Comparison of ENCODE assay signal across 11 cellular contexts in the genomic region with DNA sequence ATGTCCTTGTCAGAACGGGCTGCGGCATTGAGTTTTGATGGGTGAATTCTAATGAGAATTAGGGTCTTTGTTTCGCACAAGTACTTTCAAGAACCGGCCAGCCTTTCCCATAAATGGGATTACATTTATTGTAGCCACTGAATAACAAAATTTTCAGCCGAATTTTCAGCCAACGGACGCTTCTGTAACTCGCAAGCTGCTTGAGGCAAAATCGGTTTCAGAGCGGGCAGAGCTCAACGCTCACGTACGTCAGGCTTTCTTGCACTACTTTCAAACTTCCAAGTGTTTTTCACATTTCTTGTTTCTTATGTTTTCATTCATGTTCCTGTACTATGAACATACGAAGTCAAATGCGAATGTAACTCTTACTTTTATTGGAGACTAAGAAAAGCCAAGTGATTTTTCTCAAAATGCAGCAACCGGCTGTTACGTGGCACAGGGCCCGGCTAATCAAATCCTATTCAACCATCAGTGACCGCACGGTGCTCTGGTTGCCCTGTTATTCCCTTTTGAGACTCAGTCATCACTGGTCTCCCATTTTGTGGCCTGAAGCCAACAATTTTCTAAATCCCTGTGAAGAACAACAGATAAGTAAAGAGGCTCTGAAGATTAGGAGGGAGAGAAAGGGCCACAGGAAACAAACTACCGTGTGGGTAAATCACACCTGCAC.
A peak's percentile ranks its signal among the peaks of the same experiment; 100 is the strongest.
DNase-seq lines count a peak whose midpoint lies in the region; ATAC-seq, FAIRE-seq and TF ChIP-seq lines count a peak whose summit lies in the region.
"Had no signal": no experiment of that assay in that cellular context is flagged by ENCODE, and none has a peak within 500 bp of the region (broad histone marks: within the 10 kb centered on the region; RNA-seq: fewer than 3 reads in every experiment).

No MANE protein-coding gene starts in this region.

- no peak overlapping the region for H3K27ac ChIP-seq in BLaER1
- no peak overlapping the region for H3K27ac ChIP-seq in endothelial cell of umbilical vein (ENCODE audit: insufficient read depth, low read depth, low read length)
- peak overlapping the region; percentile 83 for H3K27ac ChIP-seq in neural cell (ENCODE audit: low read length)
- H3K27ac ChIP-seq: RWPE1 had no signal

- peaks cover 19% of the 10 kb centered on the region for H3K27me3 Mint-ChIP-seq in IgD-negative memory B cell
- peaks cover 42% of the 10 kb centered on the region for H3K27me3 Mint-ChIP-seq in T-helper 17 cell

- no peak for TF ChIP-seq RAD21 in neural cell (conservative IDR thresholded peaks at IDR 0.05)

- POLR2A ChIA-PET in endothelial cell of umbilical vein (lab: Charles Lee), result no interaction called here

- dilution Hi-C loops in endothelial cell of umbilical vein (cut with MboI; ENCODE audit: extremely low pct_ligation_motif_present, low sequenced_read_pairs), result no loop called here

- H3K27ac Mint-ChIP-seq in IgD-negative memory B cell, result peak overlapping the region; percentile 58 to 73 (median 60)
- no peak overlapping the region for H3K27ac Mint-ChIP-seq in T-helper 17 cell

- H2AFZ ChIP-seq in endothelial cell of umbilical vein (ENCODE audit: low read depth, low read length) (no peak overlapping the region), neural cell (ENCODE audit: low read depth, low read length) (no peak overlapping the region)

- no peaks in the 10 kb centered on the region for H3K36me3 Mint-ChIP-seq in IgD-negative memory B cell
- no peaks in the 10 kb centered on the region for H3K36me3 Mint-ChIP-seq in T-helper 17 cell (ENCODE audit: low read depth)

- no peak for DNase-seq in endothelial cell of umbilical vein (ENCODE audit: low read depth, low spot score)
- DNase-seq in stimulated activated CD4-positive, alpha-beta T cell treated with anti-CD3 and anti-CD28 coated beads, Interleukin-4, amount 100 ng/mL, for 24 hours, result no peak
- no peak for DNase-seq in T-helper 17 cell
- DNase-seq in pons (ENCODE audit: low spot score), result no peak
- no peak for DNase-seq in NCI-H748 (lab: John Stamatoyannopoulos, UW; ENCODE audit: unreplicated experiment)
- DNase-seq: GF-D8 had no signal

- peaks cover 8% of the 10 kb centered on the region; the same call in 1 of the 2 replicates for H3K4me1 ChIP-seq in BLaER1
- H3K4me1 ChIP-seq in endothelial cell of umbilical vein (ENCODE audit: control insufficient read depth, extremely low read depth, insufficient read depth, low read length), result no peaks in the 10 kb centered on the region

- no peak for TF ChIP-seq EP300 in neural cell (conservative IDR thresholded peaks at IDR 0.05; ENCODE audit: poor library complexity, severe bottlenecking)

- CTCF ChIA-PET in endothelial cell of umbilical vein (lab: Charles Lee), result interaction anchor here (2.7 kb wide), 1 partner anchor 11 kb away, joined by 8 read pairs; no protein-coding TSS in a partner anchor

- no peaks in the 10 kb centered on the region for H3K27me3 ChIP-seq in BLaER1
- peaks cover 16 to 26% of the 10 kb centered on the region in 2 experiments for H3K27me3 ChIP-seq in endothelial cell of umbilical vein (ENCODE audit: control insufficient read depth in 2 of 2, insufficient read depth in 2 of 2, low read length in 2 of 2)
- no peaks in the 10 kb centered on the region for H3K27me3 ChIP-seq in neural cell (ENCODE audit: insufficient read depth, low read depth, low read length)

- no peak for TF ChIP-seq CTCF in endothelial cell of umbilical vein (IDR thresholded peaks at IDR 0.05; ENCODE audit: extremely low read depth in 1 of 2, insufficient read depth in 1 of 2, low read depth in 1 of 2, low read length in 2 of 2)
- TF ChIP-seq CTCF in neural cell (IDR thresholded peaks at IDR 0.05; ENCODE audit: poor library complexity, severe bottlenecking), result no peak

- no peaks in the 10 kb centered on the region for H3K9me3 Mint-ChIP-seq in IgD-negative memory B cell

- H3K4me2 ChIP-seq in BLaER1 (peak overlapping the region; percentile 16; the same call in 1 of the 2 replicates), endothelial cell of umbilical vein (ENCODE audit: insufficient read depth, low read length) (peak overlapping the region; percentile 43), neural cell (ENCODE audit: low read length) (peak overlapping the region; percentile 96)

- H3K4me3 Mint-ChIP-seq in IgD-negative memory B cell, result peak overlapping the region in 3 of 4 donors; percentile 49 to 89 (median 62)
- H3K4me3 Mint-ChIP-seq in T-helper 17 cell, result no peak overlapping the region

- intact Hi-C loops in endothelial cell of umbilical vein (cut with micrococcal nuclease), result no loop called here

- no peaks in the 10 kb centered on the region for H3K9me1 ChIP-seq in endothelial cell of umbilical vein (replicated peaks; ENCODE audit: control insufficient read depth, extremely low read depth, insufficient read depth, low read length)

- H3K79me2 ChIP-seq in endothelial cell of umbilical vein (ENCODE audit: control insufficient read depth, insufficient read depth, low read length) (no peaks in the 10 kb centered on the region), neural cell (replicated peaks; ENCODE audit: insufficient read depth, low read length) (no peaks in the 10 kb centered on the region)

- H3K9me3 ChIP-seq in BLaER1 (no peaks in the 10 kb centered on the region), endothelial cell of umbilical vein (replicated peaks; ENCODE audit: control insufficient read depth, insufficient read depth, low read length) (no peaks in the 10 kb centered on the region), neural cell (ENCODE audit: low read length) (no peaks in the 10 kb centered on the region), T-helper 17 cell (ENCODE audit: control insufficient read depth, low read length, poor library complexity, severe bottlenecking) (no peaks in the 10 kb centered on the region)

- no peaks in the 10 kb centered on the region for H3K36me3 ChIP-seq in BLaER1
- H3K36me3 ChIP-seq in endothelial cell of umbilical vein (ENCODE audit: control insufficient read depth in 2 of 2, extremely low read depth in 1 of 2, insufficient read depth in 2 of 2, low read length in 2 of 2), result no peaks in the 10 kb centered on the region
- no peaks in the 10 kb centered on the region for H3K36me3 ChIP-seq in neural cell (ENCODE audit: insufficient read depth, low read length)

- TF ChIP-seq POLR2A in endothelial cell of umbilical vein (IDR thresholded peaks at IDR 0.05; ENCODE audit: low read depth, low read length), result no peak

- H3K4me3 ChIP-seq in BLaER1 (no peak overlapping the region), endothelial cell of umbilical vein (replicated peaks in 1 of 3; ENCODE audit: insufficient read depth in 1 of 3, low read depth in 1 of 3, low read length in 3 of 3) (no peak overlapping the region), neural cell (ENCODE audit: low read length) (peak overlapping the region; percentile 59)

- ATAC-seq in T-helper 17 cell, result no peak
- ATAC-seq: left colon had no signal

- H3K9ac ChIP-seq in BLaER1 (no peak overlapping the region), endothelial cell of umbilical vein (replicated peaks; ENCODE audit: extremely low read depth, insufficient read depth, low read length) (no peak overlapping the region), neural cell (ENCODE audit: low read length) (peak overlapping the region; percentile 58)

- FAIRE-seq in endothelial cell of umbilical vein (lab: Jason Lieb, UNC), result no peak

- H4K20me1 ChIP-seq in BLaER1 (no peaks in the 10 kb centered on the region), endothelial cell of umbilical vein (replicated peaks; ENCODE audit: control insufficient read depth, extremely low read depth, insufficient read depth, low read length) (no peaks in the 10 kb centered on the region), neural cell (ENCODE audit: insufficient read depth) (no peaks in the 10 kb centered on the region)

- H3K4me1 Mint-ChIP-seq in IgD-negative memory B cell (peaks cover 6 to 14% (median 9%) of the 10 kb centered on the region in 3 donors), T-helper 17 cell (peaks cover 5% of the 10 kb centered on the region)

- BruUV-seq in endothelial cell of umbilical vein (replicated peaks; lab: Mats Ljungman, UMichigan), result no TSS peak

- no peaks in the 10 kb centered on the region for H3F3A ChIP-seq in neural cell (ENCODE audit: insufficient read depth, low read length, poor library complexity, severe bottlenecking)

- no peaks in the 10 kb centered on the region for H3K9me2 ChIP-seq in neural cell (ENCODE audit: insufficient read depth, low read length)

TF ChIP-seq in endothelial cell of umbilical vein, 7 proteins besides CTCF, POLR2A, EP300 and RAD21:
- TF ChIP-seq JUN (IDR thresholded peaks at IDR 0.05; ENCODE audit: borderline replicate concordance, insufficient read depth, insufficient read length, low read depth), result no peak
- TF ChIP-seq EZH2 (IDR thresholded peaks at IDR 0.05; ENCODE audit: borderline replicate concordance, low read depth, low read length, severe bottlenecking), result no peak
- TF ChIP-seq MAX (IDR thresholded peaks at IDR 0.05; ENCODE audit: insufficient read depth, insufficient read length), result no peak
- no peak for TF ChIP-seq FOS (IDR thresholded peaks at IDR 0.05; ENCODE audit: borderline replicate concordance, insufficient read depth, low read length)
- no peak for TF ChIP-seq MYC (IDR thresholded peaks at IDR 0.05; ENCODE audit: low read depth, low read length)
- TF ChIP-seq POLR2AphosphoS5 (IDR thresholded peaks at IDR 0.05; ENCODE audit: insufficient read depth, low read depth, low read length), result no peak
- TF ChIP-seq GATA2 (IDR thresholded peaks at IDR 0.05; ENCODE audit: insufficient read depth, insufficient read length, low read depth, low read length), result no peak

TF ChIP-seq in neural cell, 6 proteins besides CTCF, POLR2A, EP300 and RAD21 (continues in another document):
- TF ChIP-seq SMC3 (conservative IDR thresholded peaks at IDR 0.05; ENCODE audit: poor library complexity) (no peak), EZH2 (IDR thresholded peaks at IDR 0.05; ENCODE audit: borderline replicate concordance, insufficient read depth, low read length, poor library complexity, severe bottlenecking) (no peak), MXI1 (conservative IDR thresholded peaks at IDR 0.05; ENCODE audit: poor library complexity, severe bottlenecking) (no peak), POLR2AphosphoS5 (IDR thresholded peaks at IDR 0.05) (no peak)

Comparison
In these comparisons a context has a peak if more than half of its experiments do, and no peak if none do; other contexts are left out.
1. H3K4me2 ChIP-seq: peak in every context shown above with its lines; median percentile 96 in neural cell; 43 in endothelial cell of umbilical vein; 16 in BLaER1.